ENCODE assay signal across 19 cellular contexts in genomic region chr2:100140582-100140981, GRCh38. TPM values are rescaled to one million over a fixed set of nuclear protein-coding genes. Genes with fewer than 3 reads are reported as not detected.
A peak's percentile ranks its signal among the peaks of the same experiment; 100 is the strongest.
DNase-seq lines count a peak whose midpoint lies in the region; ATAC-seq and TF ChIP-seq lines count a peak whose summit lies in the region.
"Had no signal": no experiment of that assay in that cellular context is flagged by ENCODE, and none has a peak within 500 bp of the region (broad histone marks: within the 10 kb centered on the region; RNA-seq: fewer than 3 reads in every experiment).

No MANE protein-coding gene starts in this region.

- POLR2A ChIA-PET in CD4-positive, alpha-beta T cell (lab: Charles Lee), result interaction anchor here (2.9 to 3.3 kb wide), 2 partner anchors 26 to 35 kb away, joined by 8 to 19 read pairs; no protein-coding TSS in a partner anchor
- POLR2A ChIA-PET in activated CD4-positive, alpha-beta memory T cell treated with anti-CD3 and anti-CD28 coated beads, Interleukin-2, amount 10 ng/mL, durations not matched to agents 7 days and 5 days (lab: Charles Lee), result no interaction called here

- H3K9me3 ChIP-seq in CD4-positive, alpha-beta T cell (ENCODE audit: control insufficient read depth, low read length), result no peaks in the 10 kb centered on the region
- H3K9me3 ChIP-seq in KOPT-K1 (ENCODE audit: insufficient read depth, low read length, poor library complexity, severe bottlenecking), result no peaks in the 10 kb centered on the region
- H3K9me3 ChIP-seq: left lung, uterus had no signal

- H3K36me3 ChIP-seq in KOPT-K1 (ENCODE audit: insufficient read depth, low read length), result 0 out of 2 replicates have a peak, but pooled peaks cover 4% of the 10 kb centered on the region
- H3K36me3 ChIP-seq: left lung, uterus had no signal

- H3K27me3 Mint-ChIP-seq in CD4-positive, alpha-beta T cell, result no peaks in the 10 kb centered on the region
- peaks cover 36% of the 10 kb centered on the region for H3K27me3 Mint-ChIP-seq in activated CD4-positive, alpha-beta memory T cell treated with anti-CD3 and anti-CD28 coated beads, Interleukin-2, amount 10 ng/mL, durations not matched to agents 7 days and 5 days

- H3K27ac ChIP-seq in CD4-positive, alpha-beta T cell (ENCODE audit: low read depth, low read length), result no peak overlapping the region
- peak overlapping the region; percentile 97 for H3K27ac ChIP-seq in KOPT-K1 (ENCODE audit: low read depth, low read length, poor library complexity, severe bottlenecking)
- H3K27ac ChIP-seq: left lung, SK-N-MC, uterus had no signal

- peak; percentile 53 for ATAC-seq in CD4-positive, alpha-beta T cell (ENCODE audit: poor library complexity)
- ATAC-seq in HG03342 (IDR thresholded peaks at IDR 0.05; ENCODE audit: unreplicated experiment), result no peak
- ATAC-seq: left lung had no signal

- peak overlapping the region; percentile 40 for H3K4me3 Mint-ChIP-seq in CD4-positive, alpha-beta T cell
- H3K4me3 Mint-ChIP-seq in activated CD4-positive, alpha-beta memory T cell treated with anti-CD3 and anti-CD28 coated beads, Interleukin-2, amount 10 ng/mL, durations not matched to agents 7 days and 5 days, result no peak overlapping the region
- H3K4me3 Mint-ChIP-seq: nephron had no signal

- no peak for DNase-seq in CD4-positive, alpha-beta T cell
- peak; percentile 72 for DNase-seq in SKM-1 treated with dmso at 0.1 percent for 144 hours (lab: John Stamatoyannopoulos, UW; ENCODE audit: unreplicated experiment)
- peak; percentile 12 for DNase-seq in medulla oblongata (ENCODE audit: extremely low spot score)
- no peak for DNase-seq in hippocampal formation (lab: John Stamatoyannopoulos, UW)
- no peak for DNase-seq in activated CD4-positive, alpha-beta memory T cell treated with anti-CD3 and anti-CD28 coated beads, Interleukin-2, amount 10 ng/mL, durations not matched to agents 7 days and 5 days
- DNase-seq in A172 (ENCODE audit: low spot score), result no peak
- DNase-seq: activated CD4-positive, CD25-positive, alpha-beta regulatory T cell treated with anti-CD3 and anti-CD28 coated beads, Interleukin-2, amount 50 U/mL, for 72 hours; aorta; C1 segment of cervical spinal cord; dermis blood vessel endothelial cell; left lung; NCI-H1694; stimulated activated CD4-positive, alpha-beta T cell treated with anti-CD3 and anti-CD28 coated beads, Interleukin-1b, Interleukin-23, amount 100 ng/mL, for 48 hours; stimulated activated CD8-positive, alpha-beta memory T cell treated with anti-CD3 and anti-CD28 coated beads, Interleukin-4, amount 100 ng/mL, for 48 hours; uterus had no signal

- H3K36me3 Mint-ChIP-seq in CD4-positive, alpha-beta T cell (ENCODE audit: low read depth), result no peaks in the 10 kb centered on the region
- H3K36me3 Mint-ChIP-seq in activated CD4-positive, alpha-beta memory T cell treated with anti-CD3 and anti-CD28 coated beads, Interleukin-2, amount 10 ng/mL, durations not matched to agents 7 days and 5 days (ENCODE audit: low read depth), result no peaks in the 10 kb centered on the region

- no peaks in the 10 kb centered on the region for H3K27me3 ChIP-seq in CD4-positive, alpha-beta T cell (ENCODE audit: control insufficient read depth, insufficient read depth, low read length)
- H3K27me3 ChIP-seq: left lung, uterus had no signal

- peak overlapping the region; percentile 88 for H3K27ac Mint-ChIP-seq in CD4-positive, alpha-beta T cell
- no peak overlapping the region for H3K27ac Mint-ChIP-seq in activated CD4-positive, alpha-beta memory T cell treated with anti-CD3 and anti-CD28 coated beads, Interleukin-2, amount 10 ng/mL, durations not matched to agents 7 days and 5 days
- H3K27ac Mint-ChIP-seq: nephron had no signal

- intact Hi-C loops in CD4-positive, alpha-beta T cell (cut with DNase I, micrococcal nuclease), result no loop called here

- TF ChIP-seq CTCF in CD4-positive, alpha-beta T cell (IDR thresholded peaks at IDR 0.05), result no peak

- H3K9me3 Mint-ChIP-seq in CD4-positive, alpha-beta T cell, result no peaks in the 10 kb centered on the region
- H3K9me3 Mint-ChIP-seq in activated CD4-positive, alpha-beta memory T cell treated with anti-CD3 and anti-CD28 coated beads, Interleukin-2, amount 10 ng/mL, durations not matched to agents 7 days and 5 days, result no peaks in the 10 kb centered on the region
- H3K9me3 Mint-ChIP-seq: nephron had no signal

- peaks cover 69% of the 10 kb centered on the region for H3K4me1 Mint-ChIP-seq in CD4-positive, alpha-beta T cell (ENCODE audit: low read depth)
- H3K4me1 Mint-ChIP-seq in activated CD4-positive, alpha-beta memory T cell treated with anti-CD3 and anti-CD28 coated beads, Interleukin-2, amount 10 ng/mL, durations not matched to agents 7 days and 5 days, result peaks cover 10% of the 10 kb centered on the region
- H3K4me1 Mint-ChIP-seq: nephron had no signal

- CTCF ChIA-PET in CD4-positive, alpha-beta T cell (lab: Charles Lee), result no interaction called here
- CTCF ChIA-PET in activated CD4-positive, alpha-beta memory T cell treated with anti-CD3 and anti-CD28 coated beads, Interleukin-2, amount 10 ng/mL, durations not matched to agents 7 days and 5 days (lab: Charles Lee), result no interaction called here

RNA-seq across cellular contexts. Expression of gene AFF3, which starts 1.8 kb away (rescaled TPM):
- 10 to 100 TPM; 15.4 to 15.7 TPM for total RNA-seq in CD4-positive, alpha-beta T cell
- under 1 TPM; 0.03 TPM for total RNA-seq in activated CD4-positive, alpha-beta memory T cell treated with anti-CD3 and anti-CD28 coated beads, Interleukin-2, amount 10 ng/mL, durations not matched to agents 7 days and 5 days
- 1.9 and 6.7 TPM in 2 replicates for total RNA-seq in A172 (2014; rRNA removed; shearing (Covaris generic))
- total RNA-seq: dermis blood vessel endothelial cell had no signal

Comparison
In these comparisons a context has a peak if more than half of its experiments do, and no peak if none do; other contexts are left out.
1. DNase-seq: peak in SKM-1 treated with dmso at 0.1 percent for 144 hours (single experiment) and medulla oblongata (single experiment); none in CD4-positive, alpha-beta T cell (0 of 10), hippocampal formation (0 of 2), activated CD4-positive, alpha-beta memory T cell treated with anti-CD3 and anti-CD28 coated beads, Interleukin-2, amount 10 ng/mL, durations not matched to agents 7 days and 5 days (single experiment) and A172 (single experiment).